ENCODE assay signal across 9 cellular contexts in genomic region chr1:234998174-234998741, GRCh38.
DNase-seq lines count a peak whose midpoint lies in the region; ATAC-seq, FAIRE-seq and TF ChIP-seq lines count a peak whose summit lies in the region.
"Had no signal": no experiment of that assay in that cellular context is flagged by ENCODE, and none has a peak within 500 bp of the region (broad histone marks: within the 10 kb centered on the region; RNA-seq: fewer than 3 reads in every experiment).

No MANE protein-coding gene starts in this region.

- no peak for ATAC-seq in HG02852 (IDR thresholded peaks at IDR 0.05; ENCODE audit: unreplicated experiment)

- H2AFZ ChIP-seq in endothelial cell of umbilical vein (ENCODE audit: low read depth, low read length): no peak overlapping the region

- DNase-seq in T-helper 2 cell treated with Interferon-gamma antibody and Interleukin-4, amounts not matched to agents 5 μg/mL and 100 μg/mL, for 36 hours (ENCODE audit: low spot score): no peak
- DNase-seq in T-helper 2 cell (no peak), endothelial cell of umbilical vein (ENCODE audit: low read depth, low spot score) (peak; percentile 80), superior temporal gyrus (ENCODE audit: extremely low spot score) (no peak), NCI-H2171 treated with DMSO at 0.1 percent for 48 hours (lab: John Stamatoyannopoulos, UW) (no peak)
- DNase-seq: NCI-H1417 treated with DMSO at 0.1 percent for 48 hours had no signal

- H3K79me2 ChIP-seq in endothelial cell of umbilical vein (ENCODE audit: control insufficient read depth, insufficient read depth, low read length): no peaks in the 10 kb centered on the region

- CTCF ChIA-PET in endothelial cell of umbilical vein (lab: Charles Lee): interaction anchor here (1.0 to 2.3 kb wide), 9 partner anchors 11 to 399 kb away, joined by 3 to 11 read pairs (median 3); no protein-coding TSS in a partner anchor

- H3K4me2 ChIP-seq in endothelial cell of umbilical vein (ENCODE audit: insufficient read depth, low read length): peak overlapping the region; percentile 39

- no peak for TF ChIP-seq POLR2A in endothelial cell of umbilical vein (IDR thresholded peaks at IDR 0.05; ENCODE audit: low read depth, low read length)

- H3K9me1 ChIP-seq in endothelial cell of umbilical vein (replicated peaks; ENCODE audit: control insufficient read depth, extremely low read depth, insufficient read depth, low read length): no peaks in the 10 kb centered on the region

- intact Hi-C loops in endothelial cell of umbilical vein (cut with micrococcal nuclease): no loop called here

- dilution Hi-C loops in endothelial cell of umbilical vein (cut with MboI; ENCODE audit: extremely low pct_ligation_motif_present, low sequenced_read_pairs): loop anchor here (25.0 kb wide), 1 partner anchor 386 kb away; the partner anchor contains the start of gene IRF2BP2

- H3K4me1 Mint-ChIP-seq in T-helper 2 cell treated with Interferon-gamma antibody and Interleukin-4, amounts not matched to agents 5 μg/mL and 100 μg/mL, for 36 hours (ENCODE audit: low read depth): peaks cover 25% of the 10 kb centered on the region

- BruUV-seq in endothelial cell of umbilical vein (replicated peaks; lab: Mats Ljungman, UMichigan): no TSS peak

- WGBS in mesodermal cell (ENCODE audit: insufficient coverage in 2 of 2), 2 experiments: 87 to 88% methylated on average over 8 to 13 of the region's 13 CpGs
- WGBS in urinary bladder: 59% methylated on average over 13 of the region's 13 CpGs

- POLR2A ChIA-PET in endothelial cell of umbilical vein (lab: Charles Lee): interaction anchor here (0.5 to 1.4 kb wide), 4 partner anchors 11 to 254 kb away, joined by 3 read pairs; no protein-coding TSS in a partner anchor

- H3K9ac ChIP-seq in endothelial cell of umbilical vein (replicated peaks; ENCODE audit: extremely low read depth, insufficient read depth, low read length): peak overlapping the region; percentile 89

- FAIRE-seq in endothelial cell of umbilical vein (lab: Jason Lieb, UNC): no peak

- H3K9me3 ChIP-seq in endothelial cell of umbilical vein (replicated peaks; ENCODE audit: control insufficient read depth, insufficient read depth, low read length) (no peaks in the 10 kb centered on the region), mesodermal cell (ENCODE audit: control insufficient read depth, low read length) (no peaks in the 10 kb centered on the region)

- no peaks in the 10 kb centered on the region for H3K27me3 Mint-ChIP-seq in T-helper 2 cell treated with Interferon-gamma antibody and Interleukin-4, amounts not matched to agents 5 μg/mL and 100 μg/mL, for 36 hours (ENCODE audit: low read depth)

- no peaks in the 10 kb centered on the region for H3K27me3 ChIP-seq in endothelial cell of umbilical vein (ENCODE audit: control insufficient read depth in 2 of 2, insufficient read depth in 2 of 2, low read length in 2 of 2)

- H3K27ac ChIP-seq in endothelial cell of umbilical vein (ENCODE audit: insufficient read depth, low read depth, low read length) (peak overlapping the region; percentile 95), mesodermal cell (ENCODE audit: low read depth, low read length, severe bottlenecking) (peak overlapping the region; percentile 29), urinary bladder (ENCODE audit: low read depth) (peak overlapping the region; percentile 88)

- H3K36me3 Mint-ChIP-seq in T-helper 2 cell treated with Interferon-gamma antibody and Interleukin-4, amounts not matched to agents 5 μg/mL and 100 μg/mL, for 36 hours (ENCODE audit: low read depth): no peaks in the 10 kb centered on the region

- TF ChIP-seq CTCF in endothelial cell of umbilical vein (IDR thresholded peaks at IDR 0.05; ENCODE audit: extremely low read depth in 1 of 2, insufficient read depth in 1 of 2, low read depth in 1 of 2, low read length in 2 of 2): no peak

- H3K9me3 Mint-ChIP-seq in T-helper 2 cell treated with Interferon-gamma antibody and Interleukin-4, amounts not matched to agents 5 μg/mL and 100 μg/mL, for 36 hours: no peaks in the 10 kb centered on the region

- H3K36me3 ChIP-seq in endothelial cell of umbilical vein (ENCODE audit: control insufficient read depth in 2 of 2, extremely low read depth in 1 of 2, insufficient read depth in 2 of 2, low read length in 2 of 2) (no peaks in the 10 kb centered on the region), mesodermal cell (ENCODE audit: control insufficient read depth, insufficient read depth, low read length) (no peaks in the 10 kb centered on the region), urinary bladder (ENCODE audit: insufficient read depth) (no peaks in the 10 kb centered on the region)

- H3K4me3 ChIP-seq in endothelial cell of umbilical vein (replicated peaks in 1 of 3; ENCODE audit: insufficient read depth in 1 of 3, low read depth in 1 of 3, low read length in 3 of 3) (no peak overlapping the region), mesodermal cell (ENCODE audit: extremely low read depth, insufficient read depth, low read length, poor library complexity, severe bottlenecking) (no peak overlapping the region), urinary bladder (ENCODE audit: low read depth, low read length) (no peak overlapping the region)

- no peaks in the 10 kb centered on the region for H4K20me1 ChIP-seq in endothelial cell of umbilical vein (replicated peaks; ENCODE audit: control insufficient read depth, extremely low read depth, insufficient read depth, low read length)

- H3K4me3 Mint-ChIP-seq in T-helper 2 cell treated with Interferon-gamma antibody and Interleukin-4, amounts not matched to agents 5 μg/mL and 100 μg/mL, for 36 hours: no peak overlapping the region

- H3K4me1 ChIP-seq in endothelial cell of umbilical vein (ENCODE audit: control insufficient read depth, extremely low read depth, insufficient read depth, low read length) (peaks cover 28% of the 10 kb centered on the region), mesodermal cell (ENCODE audit: control insufficient read depth, insufficient read depth, low read length, poor library complexity, severe bottlenecking) (peaks cover 37% of the 10 kb centered on the region), urinary bladder (ENCODE audit: insufficient read depth) (no peaks in the 10 kb centered on the region)

- peak overlapping the region; percentile 41 for H3K27ac Mint-ChIP-seq in T-helper 2 cell treated with Interferon-gamma antibody and Interleukin-4, amounts not matched to agents 5 μg/mL and 100 μg/mL, for 36 hours

TF ChIP-seq in endothelial cell of umbilical vein, 7 proteins besides CTCF, POLR2A, EP300 and RAD21:
- TF ChIP-seq MYC (IDR thresholded peaks at IDR 0.05; ENCODE audit: low read depth, low read length) (no peak), POLR2AphosphoS5 (IDR thresholded peaks at IDR 0.05; ENCODE audit: insufficient read depth, low read depth, low read length) (peak; percentile 21), FOS (IDR thresholded peaks at IDR 0.05; ENCODE audit: borderline replicate concordance, insufficient read depth, low read length) (peak; percentile 39), EZH2 (IDR thresholded peaks at IDR 0.05; ENCODE audit: borderline replicate concordance, low read depth, low read length, severe bottlenecking) (no peak), JUN (IDR thresholded peaks at IDR 0.05; ENCODE audit: borderline replicate concordance, insufficient read depth, insufficient read length, low read depth) (peak; percentile 64), GATA2 (IDR thresholded peaks at IDR 0.05; ENCODE audit: insufficient read depth, insufficient read length, low read depth, low read length) (no peak), MAX (IDR thresholded peaks at IDR 0.05; ENCODE audit: insufficient read depth, insufficient read length) (no peak)

Comparison
In these comparisons a context has a peak if more than half of its experiments do, and no peak if none do; other contexts are left out.
1. H3K27ac ChIP-seq: peak in every context shown above with its lines; median percentile 95 in endothelial cell of umbilical vein; 88 in urinary bladder; 29 in mesodermal cell.